12 cellular contexts compared by ENCODE assay signal in genomic region chr17:57921342-57921741, GRCh38. TPM values are rescaled to one million over a fixed set of nuclear protein-coding genes. Genes with fewer than 3 reads are reported as not detected.
DNase-seq lines count a peak whose midpoint lies in the region; ATAC-seq, FAIRE-seq and TF ChIP-seq lines count a peak whose summit lies in the region.
"Had no signal": no experiment of that assay in that cellular context is flagged by ENCODE, and none has a peak within 500 bp of the region (broad histone marks: within the 10 kb centered on the region; RNA-seq: fewer than 3 reads in every experiment).

No MANE protein-coding gene starts in this region.

- WGBS in right lobe of liver (ENCODE audit: insufficient coverage, low coverage, low lambda C conversion rate, missing lambda C conversion rate) = 26% methylated on average over 7 of the region's 7 CpGs
- 67% methylated on average over 7 of the region's 7 CpGs for WGBS in HepG2 (ENCODE audit: low lambda C conversion rate)

- H3K4me2 ChIP-seq in HepG2 (ENCODE audit: low read depth, low read length) (no peak overlapping the region), osteoblast (ENCODE audit: insufficient read depth, low read length) (no peak overlapping the region)

- no peak overlapping the region for H3K27ac ChIP-seq in right lobe of liver
- H3K27ac ChIP-seq in HepG2 (ENCODE audit: extremely low read length, insufficient read depth, low read length) = no peak overlapping the region
- peak overlapping the region; percentile 19 for H3K27ac ChIP-seq in osteoblast (ENCODE audit: low read depth, low read length)
- no peak overlapping the region for H3K27ac ChIP-seq in brain microvascular endothelial cell

- CTCF ChIA-PET in HepG2 (lab: Yijun Ruan, JAX; ENCODE audit: low intra/inter-chr PET ratio, low total read pairs) = no interaction called here

- no peaks in the 10 kb centered on the region for H4K20me1 ChIP-seq in HepG2 (ENCODE audit: insufficient read depth, low read length)
- peaks cover 41% of the 10 kb centered on the region for H4K20me1 ChIP-seq in osteoblast (ENCODE audit: insufficient read depth, low read length)

- H3K9me3 ChIP-seq in right lobe of liver (no peaks in the 10 kb centered on the region), HepG2 (ENCODE audit: low read length) (no peaks in the 10 kb centered on the region), osteoblast (ENCODE audit: low read depth, low read length) (no peaks in the 10 kb centered on the region)

- TF ChIP-seq POLR2A in right lobe of liver (IDR thresholded peaks at IDR 0.05) = no peak
- TF ChIP-seq POLR2A in HepG2 (IDR thresholded peaks at IDR 0.05; ENCODE audit: insufficient read depth in 1 of 2, low read depth in 2 of 2, low read length in 2 of 2) = no peak

- H3K27me3 ChIP-seq in right lobe of liver = no peaks in the 10 kb centered on the region
- H3K27me3 ChIP-seq in HepG2 (ENCODE audit: control insufficient read depth in 1 of 2, insufficient read depth in 2 of 2, low read length in 2 of 2) = no peaks in the 10 kb centered on the region
- H3K27me3 ChIP-seq in osteoblast (ENCODE audit: insufficient read depth, low read length) = no peaks in the 10 kb centered on the region
- no peaks in the 10 kb centered on the region for H3K27me3 ChIP-seq in brain microvascular endothelial cell (replicated peaks)

- ATAC-seq in right lobe of liver = peak in 3 of 4 donors; percentile 20 to 36 (median 28)
- no peak for ATAC-seq in HepG2
- ATAC-seq in GM21526 (IDR thresholded peaks at IDR 0.05; ENCODE audit: low FRiP score, unreplicated experiment) = no peak
- no peak for ATAC-seq in HG03025 (IDR thresholded peaks at IDR 0.05; ENCODE audit: low FRiP score, unreplicated experiment)

- H3K79me2 ChIP-seq in HepG2 (ENCODE audit: insufficient read depth, low read length) (no peaks in the 10 kb centered on the region), osteoblast (ENCODE audit: insufficient read depth, low read length) (peaks cover 72% of the 10 kb centered on the region)

- DNase-seq in right lobe of liver (no peak), HepG2 (ENCODE audit: low spot score) (no peak), globus pallidus (ENCODE audit: low spot score) (peak; percentile 77), osteoblast (ENCODE audit: insufficient read length, low spot score, missing footprints) (peak; percentile 49), brain microvascular endothelial cell (no peak)
- no peak for DNase-seq in stimulated activated CD4-positive, alpha-beta T cell treated with anti-CD3 and anti-CD28 coated beads, Interleukin-15, amount 100 ng/mL, for 24 hours
- DNase-seq: activated T-cell treated with anti-CD3 and anti-CD28 coated beads, Interleukin-2, amount 50 U/mL, for 48 hours; effector CD4-positive, alpha-beta T cell; NCI-H187 treated with DMSO at 0.1 percent for 48 hours; stimulated activated naive CD4-positive, alpha-beta T cell treated with Interleukin-2 at 50 U/mL for 16 hours had no signal

- H3K36me3 ChIP-seq in right lobe of liver (no peaks in the 10 kb centered on the region), HepG2 (replicated peaks in 1 of 2; ENCODE audit: control insufficient read depth in 1 of 2, insufficient read depth in 2 of 2, low read length in 2 of 2) (no peaks in the 10 kb centered on the region), osteoblast (ENCODE audit: insufficient read depth, low read length) (peaks cover 2% of the 10 kb centered on the region), brain microvascular endothelial cell (replicated peaks) (no peaks in the 10 kb centered on the region)

- no TSS peak for BruUV-seq in HepG2 (replicated peaks; lab: Mats Ljungman, UMichigan)

- TF ChIP-seq CTCF in right lobe of liver (IDR thresholded peaks at IDR 0.05) = no peak
- no peak for TF ChIP-seq CTCF in HepG2 (CRISPR knock-in tag; IDR thresholded peaks at IDR 0.05)
- TF ChIP-seq CTCF in osteoblast (IDR thresholded peaks at IDR 0.05; ENCODE audit: extremely low read depth, low read depth, low read length) = no peak
- TF ChIP-seq CTCF in brain microvascular endothelial cell (IDR thresholded peaks at IDR 0.05; ENCODE audit: low read depth, low read length, missing control alignments) = no peak

- TF ChIP-seq EP300 in HepG2 (IDR thresholded peaks at IDR 0.05; ENCODE audit: low read depth in 2 of 2, low read length in 2 of 2) = no peak
- TF ChIP-seq EP300 in HepG2 (CRISPR knock-in tag; IDR thresholded peaks at IDR 0.05; ENCODE audit: borderline replicate concordance) = no peak

- no peak overlapping the region for H3K4me3 ChIP-seq in right lobe of liver
- H3K4me3 ChIP-seq in HepG2 (replicated peaks in 1 of 3; ENCODE audit: insufficient read depth in 1 of 3, low read depth in 2 of 3, low read length in 3 of 3) = no peak overlapping the region
- H3K4me3 ChIP-seq in osteoblast (ENCODE audit: insufficient read depth, low read length) = no peak overlapping the region
- H3K4me3 ChIP-seq in brain microvascular endothelial cell (ENCODE audit: low read depth, low read length) = no peak overlapping the region

- H3K4me1 ChIP-seq in right lobe of liver (peaks cover 0 to 6% (median 0%) of the 10 kb centered on the region in 4 donors), HepG2 (ENCODE audit: insufficient read depth, low read length) (peaks cover 39% of the 10 kb centered on the region), osteoblast (ENCODE audit: insufficient read depth, low read length) (peaks cover 15% of the 10 kb centered on the region)

- TF ChIP-seq RAD21 in HepG2 (CRISPR knock-in tag; IDR thresholded peaks at IDR 0.05) = no peak

- no peak for FAIRE-seq in HepG2 (lab: Jason Lieb, UNC)

- H3K9ac ChIP-seq in HepG2 (ENCODE audit: insufficient read depth, low read depth, low read length) = no peak overlapping the region

- intact Hi-C loops in right lobe of liver (cut with DNase I) (no loop called here), HepG2 (cut with micrococcal nuclease; ENCODE audit: unreplicated experiment) (no loop called here)

- POLR2A ChIA-PET in HepG2 (lab: Yijun Ruan, JAX) = no interaction called here

- in situ Hi-C loops in HepG2 (cut with HindIII; ENCODE audit: extremely low pct_ligation_motif_present, low pct_unique_long_range_greater_than_20kb) = no loop called here
- in situ Hi-C loops in brain microvascular endothelial cell (cut with HindIII; ENCODE audit: low pct_ligation_motif_present, low sequenced_read_pairs) = no loop called here

- H2AFZ ChIP-seq in HepG2 (ENCODE audit: low read length) (no peak overlapping the region), osteoblast (ENCODE audit: low read length) (peak overlapping the region; percentile 35)

TF ChIP-seq in HepG2, 621 proteins besides CTCF, POLR2A, EP300 and RAD21 (continues in another document):
- no peak for TF ChIP-seq ZNF83 (CRISPR knock-in tag; IDR thresholded peaks at IDR 0.05; ENCODE audit: borderline replicate concordance)
- TF ChIP-seq NCOA1 (CRISPR knock-in tag; IDR thresholded peaks at IDR 0.05) = no peak
- TF ChIP-seq ZNF772 (CRISPR knock-in tag; IDR thresholded peaks at IDR 0.05) = no peak
- no peak for TF ChIP-seq AGO1 (IDR thresholded peaks at IDR 0.05; ENCODE audit: low read depth, low read length, poor library complexity, severe bottlenecking)
- no peak for TF ChIP-seq ZBTB44 (CRISPR knock-in tag; IDR thresholded peaks at IDR 0.05)
- TF ChIP-seq ZNF589 (CRISPR knock-in tag; conservative IDR thresholded peaks at IDR 0.05) = no peak
- TF ChIP-seq ZNF550 (CRISPR knock-in tag; IDR thresholded peaks at IDR 0.05; ENCODE audit: borderline replicate concordance) = no peak
- TF ChIP-seq ZNF256 (CRISPR knock-in tag; conservative IDR thresholded peaks at IDR 0.05) = no peak
- TF ChIP-seq KDM2A (CRISPR knock-in tag; IDR thresholded peaks at IDR 0.05; ENCODE audit: borderline replicate concordance, low read depth) = no peak
- TF ChIP-seq AGO2 (optimal IDR thresholded peaks at IDR 0.05; ENCODE audit: low read depth, low read length) = no peak
- TF ChIP-seq ZKSCAN5 (CRISPR knock-in tag; IDR thresholded peaks at IDR 0.05) = no peak
- TF ChIP-seq KMT2A (CRISPR knock-in tag; IDR thresholded peaks at IDR 0.05) = no peak

RNA-seq across cellular contexts. Expression of gene CUEDC1, which starts 33.9 kb away (rescaled TPM):
- total RNA-seq in right lobe of liver (1 to 10 TPM; 4.0 to 8.5 (median 5.5) TPM), HepG2 (2016; rRNA removed; fragmentation: Illumina TruSeq; extraction: Trizol) (4.2 and 7.4 TPM in 2 replicates), osteoblast (21.0 and 22.4 TPM in 2 replicates)
- total RNA-seq in HepG2 (2016; cell fraction: cytosol; rRNA removed; fragmentation: Illumina TruSeq; extraction: Trizol; ENCODE audit: low read depth) = 4.1 and 4.7 TPM in 2 replicates
- 3.5 and 7.9 TPM in 2 replicates for total RNA-seq in HepG2 (2016; cell fraction: insoluble cytoplasmic fraction; rRNA removed; fragmentation: Illumina TruSeq; extraction: Trizol)
- 7.6 and 8.6 TPM in 2 replicates for total RNA-seq in HepG2 (2016; cell fraction: membrane; rRNA removed; fragmentation: Illumina TruSeq; extraction: Trizol)
- 9.6 and 11.9 TPM in 2 replicates for total RNA-seq in HepG2 (2016; cell fraction: nucleus; rRNA removed; fragmentation: Illumina TruSeq; extraction: Trizol)
- polyA plus RNA-seq in HepG2 (2011; rRNA removed) = 12.9 and 14.4 TPM in 2 replicates
- polyA plus RNA-seq in HepG2 (2011; cell fraction: cytosol; rRNA removed) = 8.1 and 8.6 TPM in 2 replicates
- 36.7 and 43.5 TPM in 2 replicates for polyA plus RNA-seq in HepG2 (2011; cell fraction: nucleus; rRNA removed)
- polyA plus RNA-seq in HepG2 (2012) = 9.8 and 10.2 TPM in 2 replicates
- polyA plus RNA-seq in HepG2 (2016; cell fraction: cytosol; fragmentation: Illumina TruSeq; extraction: Trizol; ENCODE audit: low read depth) = 9.4 and 11.1 TPM in 2 replicates
- 9.2 and 10.0 TPM in 2 replicates for polyA plus RNA-seq in HepG2 (2016; cell fraction: insoluble cytoplasmic fraction; fragmentation: Illumina TruSeq; extraction: Trizol; ENCODE audit: low read depth)
- 15.4 and 16.0 TPM in 2 replicates for polyA plus RNA-seq in HepG2 (2016; cell fraction: membrane; fragmentation: Illumina TruSeq; extraction: Trizol; ENCODE audit: low read depth)
- 33.7 and 36.2 TPM in 2 replicates for polyA plus RNA-seq in HepG2 (2016; cell fraction: nucleus; fragmentation: Illumina TruSeq; extraction: Trizol; ENCODE audit: insufficient read depth, low read depth)
- 2.9 and 6.8 TPM in 2 replicates for polyA minus RNA-seq in HepG2 (2011; rRNA and poly(A)+ RNA removed; ENCODE audit: low replicate concordance)
- 5.1 and 7.3 TPM in 2 replicates for polyA minus RNA-seq in HepG2 (2011; cell fraction: cytosol; rRNA and poly(A)+ RNA removed)
- 6.6 and 8.2 TPM in 2 replicates for polyA minus RNA-seq in HepG2 (2011; cell fraction: nucleus; rRNA and poly(A)+ RNA removed)

Comparison
In these comparisons a context has a peak if more than half of its experiments do, and no peak if none do; other contexts are left out.
1. ATAC-seq: peak in right lobe of liver (3 of 4); none in HepG2 (single experiment), GM21526 (single experiment) and HG03025 (single experiment).
2. DNase-seq: peak in globus pallidus (single experiment) and osteoblast (single experiment); none in right lobe of liver (0 of 3), HepG2 (single experiment), brain microvascular endothelial cell (single experiment) and stimulated activated CD4-positive, alpha-beta T cell treated with anti-CD3 and anti-CD28 coated beads, Interleukin-15, amount 100 ng/mL, for 24 hours (single experiment).